ENCODE assay signal across 8 cellular contexts in the genomic region with DNA sequence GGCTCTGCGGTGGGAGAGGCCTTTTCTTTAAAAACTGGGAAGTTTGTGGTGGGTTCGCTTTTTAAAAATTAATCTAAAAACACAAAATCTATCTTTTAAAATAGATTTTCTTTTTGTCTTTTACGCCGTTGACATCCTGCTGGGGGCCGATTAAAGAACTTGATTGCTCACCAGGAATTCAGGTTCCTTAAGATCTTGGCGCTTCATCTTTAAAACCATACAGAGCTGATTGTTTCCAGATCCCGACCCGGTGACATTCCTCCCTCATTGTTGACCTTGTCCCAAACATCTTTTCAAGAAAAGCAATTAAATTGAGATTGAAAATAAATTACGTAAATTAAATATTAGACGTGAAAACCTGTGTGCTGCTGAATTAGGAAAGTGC. TPM values are rescaled to one million over a fixed set of nuclear protein-coding genes. Genes with fewer than 3 reads are reported as not detected.
A peak's percentile ranks its signal among the peaks of the same experiment; 100 is the strongest.
DNase-seq lines count a peak whose midpoint lies in the region; ATAC-seq and TF ChIP-seq lines count a peak whose summit lies in the region.

No MANE protein-coding gene starts in this region.

- no peaks in the 10 kb centered on the region for H3K9me3 ChIP-seq in suprapubic skin

- H3K27ac ChIP-seq in suprapubic skin = peak overlapping the region; percentile 72

- H3K4me1 Mint-ChIP-seq in activated CD4-positive, alpha-beta T cell treated with anti-CD3 and anti-CD28 coated beads, Interleukin-2, amount 10 ng/mL, durations not matched to agents 7 days and 5 days = peaks cover 6% of the 10 kb centered on the region

- no peak for TF ChIP-seq EP300 in suprapubic skin (IDR thresholded peaks at IDR 0.05)

- 6% methylated on average over 10 of the region's 10 CpGs for WGBS in suprapubic skin

- peak overlapping the region; percentile 64 for H3K4me3 Mint-ChIP-seq in activated CD4-positive, alpha-beta T cell treated with anti-CD3 and anti-CD28 coated beads, Interleukin-2, amount 10 ng/mL, durations not matched to agents 7 days and 5 days

- H3K4me3 ChIP-seq in kidney epithelial cell (ENCODE audit: low read depth, low read length) = peak overlapping the region; percentile 82
- peak overlapping the region; percentile 61 for H3K4me3 ChIP-seq in suprapubic skin

- H3K36me3 ChIP-seq in kidney epithelial cell (ENCODE audit: control insufficient read depth, insufficient read depth, low read length) (no peaks in the 10 kb centered on the region), suprapubic skin (no peaks in the 10 kb centered on the region)

- peaks cover 89% of the 10 kb centered on the region for H3K27me3 Mint-ChIP-seq in activated CD4-positive, alpha-beta T cell treated with anti-CD3 and anti-CD28 coated beads, Interleukin-2, amount 10 ng/mL, durations not matched to agents 7 days and 5 days

- no peak for DNase-seq in activated CD4-positive, alpha-beta T cell treated with anti-CD3 and anti-CD28 coated beads, Interleukin-2, amount 10 ng/mL, durations not matched to agents 7 days and 5 days
- no peak for DNase-seq in activated CD4-positive, alpha-beta T cell treated with anti-CD3 and anti-CD28 coated beads for 48 hours
- peak; percentile 21 for DNase-seq in amniotic epithelial cell (ENCODE audit: low read depth)
- no peak for DNase-seq in kidney epithelial cell (ENCODE audit: low read depth)
- DNase-seq in suprapubic skin (ENCODE audit: low spot score in 2 of 2) = no peak
- DNase-seq in DMS 273 (lab: John Stamatoyannopoulos, UW; ENCODE audit: unreplicated experiment) = no peak
- no peak for DNase-seq in NCI-H1092 treated with DMSO at 0.1 percent for 48 hours (lab: John Stamatoyannopoulos, UW)

- no peak overlapping the region for H3K27ac Mint-ChIP-seq in activated CD4-positive, alpha-beta T cell treated with anti-CD3 and anti-CD28 coated beads, Interleukin-2, amount 10 ng/mL, durations not matched to agents 7 days and 5 days

- H3K4me1 ChIP-seq in suprapubic skin = peaks cover 21% of the 10 kb centered on the region

- CTCF ChIA-PET in activated CD4-positive, alpha-beta T cell treated with anti-CD3 and anti-CD28 coated beads, Interleukin-2, amount 10 ng/mL, durations not matched to agents 7 days and 5 days (lab: Charles Lee) = interaction anchor here (1.1 kb wide), 2 partner anchors 12 to 17 kb away, joined by 3 read pairs; no protein-coding TSS in a partner anchor

- ATAC-seq in GM21515 (IDR thresholded peaks at IDR 0.05; ENCODE audit: unreplicated experiment) = no peak

- TF ChIP-seq POLR2A in suprapubic skin (IDR thresholded peaks at IDR 0.05) = no peak

- no peaks in the 10 kb centered on the region for H3K27me3 ChIP-seq in kidney epithelial cell (ENCODE audit: control insufficient read depth, insufficient read depth, low read length)
- no peaks in the 10 kb centered on the region for H3K27me3 ChIP-seq in suprapubic skin

- no peaks in the 10 kb centered on the region for H3K36me3 Mint-ChIP-seq in activated CD4-positive, alpha-beta T cell treated with anti-CD3 and anti-CD28 coated beads, Interleukin-2, amount 10 ng/mL, durations not matched to agents 7 days and 5 days (ENCODE audit: low read depth)

- no peaks in the 10 kb centered on the region for H3K9me3 Mint-ChIP-seq in activated CD4-positive, alpha-beta T cell treated with anti-CD3 and anti-CD28 coated beads, Interleukin-2, amount 10 ng/mL, durations not matched to agents 7 days and 5 days

- no peak for TF ChIP-seq CTCF in kidney epithelial cell (IDR thresholded peaks at IDR 0.05; ENCODE audit: insufficient read depth, low read length, poor library complexity, severe bottlenecking)
- no peak for TF ChIP-seq CTCF in suprapubic skin (IDR thresholded peaks at IDR 0.05)

- POLR2A ChIA-PET in activated CD4-positive, alpha-beta T cell treated with anti-CD3 and anti-CD28 coated beads, Interleukin-2, amount 10 ng/mL, durations not matched to agents 7 days and 5 days (lab: Charles Lee) = no interaction called here

RNA-seq across cellular contexts. Expression of a gene that starts 0.5 kb away (rescaled TPM):
- under 1 TPM in 1 of 2 experiments, not detected in 1; 0.10 TPM for total RNA-seq in activated CD4-positive, alpha-beta T cell treated with anti-CD3 and anti-CD28 coated beads, Interleukin-2, amount 10 ng/mL, durations not matched to agents 7 days and 5 days
- 22.4 and 23.7 TPM in 2 replicates for total RNA-seq in kidney epithelial cell
- 1 to 10 TPM; 2.6 to 8.1 (median 3.7) TPM for total RNA-seq in suprapubic skin
